16 cellular contexts compared by ENCODE assay signal in genomic region chr3:29536016-29536736, GRCh38.
DNase-seq lines count a peak whose midpoint lies in the region; ATAC-seq and TF ChIP-seq lines count a peak whose summit lies in the region.
"Had no signal": no experiment of that assay in that cellular context is flagged by ENCODE, and none has a peak within 500 bp of the region (broad histone marks: within the 10 kb centered on the region; RNA-seq: fewer than 3 reads in every experiment).

No MANE protein-coding gene starts in this region.

- H3K27me3 ChIP-seq in left ventricle myocardium inferior (ENCODE audit: low read depth): no peaks in the 10 kb centered on the region
- no peaks in the 10 kb centered on the region for H3K27me3 ChIP-seq in heart left ventricle
- H3K27me3 ChIP-seq: BLaER1 had no signal

- peaks cover 2% of the 10 kb centered on the region for H3K9me3 Mint-ChIP-seq in stimulated activated effector memory CD8-positive, alpha-beta T cell treated with anti-CD3 and anti-CD28 coated beads, Interleukin-12 subunit alpha, Interleukin-12 subunit beta, amount 100 ng/mL, for 72 hours

- no peaks in the 10 kb centered on the region for H3K4me1 Mint-ChIP-seq in stimulated activated effector memory CD8-positive, alpha-beta T cell treated with anti-CD3 and anti-CD28 coated beads, Interleukin-12 subunit alpha, Interleukin-12 subunit beta, amount 100 ng/mL, for 72 hours
- H3K4me1 Mint-ChIP-seq: CD8-positive, alpha-beta memory T cell had no signal

- no peak overlapping the region for H3K4me3 Mint-ChIP-seq in stimulated activated effector memory CD8-positive, alpha-beta T cell treated with anti-CD3 and anti-CD28 coated beads, Interleukin-12 subunit alpha, Interleukin-12 subunit beta, amount 100 ng/mL, for 72 hours
- H3K4me3 Mint-ChIP-seq: CD8-positive, alpha-beta memory T cell had no signal

- intact Hi-C loops in left ventricle myocardium inferior (cut with micrococcal nuclease) (no loop called here), heart left ventricle (cut with DNase I) (loop anchor here in 5 of 10 donors (5.0 to 10.0 kb wide), 4 partner anchors 226 to 391 kb away; partner anchors contain the start of gene RBMS3 (in 1 of the 5))

- 60 to 73% (median 67%) methylated on average over 4 of the region's 4 CpGs for WGBS in heart left ventricle, 4 donors

- no peak for TF ChIP-seq POLR2A in heart left ventricle (IDR thresholded peaks at IDR 0.05)

- H3K9me3 ChIP-seq in left ventricle myocardium inferior (replicated peaks): no peaks in the 10 kb centered on the region
- H3K9me3 ChIP-seq in heart left ventricle: no peaks in the 10 kb centered on the region
- H3K9me3 ChIP-seq: BLaER1, Caco-2 had no signal

- ATAC-seq in heart left ventricle (no peak), GM21786 (IDR thresholded peaks at IDR 0.05; ENCODE audit: unreplicated experiment) (no peak)
- no peak for ATAC-seq in stimulated activated effector memory CD8-positive, alpha-beta T cell treated with anti-CD3 and anti-CD28 coated beads, Interleukin-12 subunit alpha, Interleukin-12 subunit beta, amount 100 ng/mL, for 72 hours

- H3K4me3 ChIP-seq in left ventricle myocardium inferior (no peak overlapping the region), heart left ventricle (no peak overlapping the region), fibroblast of pulmonary artery (replicated peaks; ENCODE audit: low read depth, low read length) (no peak overlapping the region)
- H3K4me3 ChIP-seq: BLaER1, GM23248 had no signal

- no peak for TF ChIP-seq CTCF in left ventricle myocardium inferior (IDR thresholded peaks at IDR 0.05; ENCODE audit: borderline replicate concordance)
- no peak for TF ChIP-seq CTCF in heart left ventricle (IDR thresholded peaks at IDR 0.05)
- TF ChIP-seq CTCF in fibroblast of pulmonary artery (IDR thresholded peaks at IDR 0.05; ENCODE audit: low read length, missing control alignments): no peak

- H3K27ac ChIP-seq in left ventricle myocardium inferior (replicated peaks) (peak overlapping the region; percentile 7), heart left ventricle (no peak overlapping the region)
- H3K27ac ChIP-seq: 22Rv1, BLaER1, GM23248 had no signal

- no peaks in the 10 kb centered on the region for H3K36me3 ChIP-seq in left ventricle myocardium inferior
- H3K36me3 ChIP-seq in heart left ventricle: no peaks in the 10 kb centered on the region
- H3K36me3 ChIP-seq: BLaER1 had no signal

- no peak overlapping the region for H3K27ac Mint-ChIP-seq in stimulated activated effector memory CD8-positive, alpha-beta T cell treated with anti-CD3 and anti-CD28 coated beads, Interleukin-12 subunit alpha, Interleukin-12 subunit beta, amount 100 ng/mL, for 72 hours
- H3K27ac Mint-ChIP-seq: CD8-positive, alpha-beta memory T cell had no signal

- H3K36me3 Mint-ChIP-seq in stimulated activated effector memory CD8-positive, alpha-beta T cell treated with anti-CD3 and anti-CD28 coated beads, Interleukin-12 subunit alpha, Interleukin-12 subunit beta, amount 100 ng/mL, for 72 hours: no peaks in the 10 kb centered on the region

- H3K4me1 ChIP-seq in left ventricle myocardium inferior: peaks cover 65% of the 10 kb centered on the region
- peaks cover 0 to 66% (median 31%) of the 10 kb centered on the region in 12 donors for H3K4me1 ChIP-seq in heart left ventricle
- H3K4me1 ChIP-seq: BLaER1 had no signal

- DNase-seq in left ventricle myocardium inferior: no peak
- DNase-seq in heart left ventricle: no peak
- peak; percentile 66 for DNase-seq in amniotic epithelial cell (ENCODE audit: low read depth)
- peak; percentile 84 for DNase-seq in fibroblast of pulmonary artery (ENCODE audit: low read depth)
- DNase-seq in HCEC 1CT: no peak
- no peak for DNase-seq in effector CD8-positive, alpha-beta T cell (lab: John Stamatoyannopoulos, UW)
- DNase-seq in stimulated activated effector memory CD8-positive, alpha-beta T cell treated with anti-CD3 and anti-CD28 coated beads, Interleukin-12 subunit alpha, Interleukin-12 subunit beta, amount 100 ng/mL, for 72 hours (ENCODE audit: low spot score in 2 of 2): no peak
- DNase-seq: AML-193; Caco-2; CD8-positive, alpha-beta memory T cell; DMS53; GM23248; IMR-90 had no signal

Comparison
In these comparisons a context has a peak if more than half of its experiments do, and no peak if none do; other contexts are left out.
1. DNase-seq: peak in amniotic epithelial cell (single experiment) and fibroblast of pulmonary artery (single experiment); none in left ventricle myocardium inferior (single experiment), heart left ventricle (0 of 5), HCEC 1CT (single experiment), effector CD8-positive, alpha-beta T cell (single experiment) and stimulated activated effector memory CD8-positive, alpha-beta T cell treated with anti-CD3 and anti-CD28 coated beads, Interleukin-12 subunit alpha, Interleukin-12 subunit beta, amount 100 ng/mL, for 72 hours (0 of 2).